ENCODE assay signal across 13 cellular contexts in genomic region chr11:32118025-32118974, GRCh38. TPM values are rescaled to one million over a fixed set of nuclear protein-coding genes. Genes with fewer than 3 reads are reported as not detected.
DNase-seq lines count a peak whose midpoint lies in the region; ATAC-seq and TF ChIP-seq lines count a peak whose summit lies in the region.
"Had no signal": no experiment of that assay in that cellular context is flagged by ENCODE, and none has a peak within 500 bp of the region (broad histone marks: within the 10 kb centered on the region; RNA-seq: fewer than 3 reads in every experiment).

No MANE protein-coding gene starts in this region.

- H3K27me3 Mint-ChIP-seq in H9 (ENCODE audit: low read depth): peaks cover 2% of the 10 kb centered on the region; the same call in 1 of the 2 replicates
- H3K27me3 Mint-ChIP-seq in naive thymus-derived CD4-positive, alpha-beta T cell: peaks cover 12 to 23% (median 21%) of the 10 kb centered on the region in 5 donors

- POLR2A ChIA-PET in Panc1 (lab: Charles Lee): no interaction called here
- POLR2A ChIA-PET in naive thymus-derived CD4-positive, alpha-beta T cell (lab: Charles Lee): no interaction called here

- no peaks in the 10 kb centered on the region for H3K79me2 ChIP-seq in H9 (ENCODE audit: insufficient read depth, low read length)
- H3K79me2 ChIP-seq: parathyroid adenoma had no signal

- peaks cover 4 to 5% of the 10 kb centered on the region in 2 experiments for H3K4me1 Mint-ChIP-seq in H9
- peaks cover 0 to 18% (median 6%) of the 10 kb centered on the region in 7 donors for H3K4me1 Mint-ChIP-seq in naive thymus-derived CD4-positive, alpha-beta T cell

- H3K9me3 Mint-ChIP-seq in H9: peaks cover 2 to 3% of the 10 kb centered on the region in 2 experiments; a peak in 2 of 5 replicates
- H3K9me3 Mint-ChIP-seq in naive thymus-derived CD4-positive, alpha-beta T cell: peaks cover 0 to 14% (median 0%) of the 10 kb centered on the region in 11 donors

- H2AK5ac ChIP-seq in H9 (ENCODE audit: insufficient read length, low read length): no peak overlapping the region

- intact Hi-C loops in Panc1 (cut with micrococcal nuclease; ENCODE audit: unreplicated experiment): no loop called here
- intact Hi-C loops in naive thymus-derived CD4-positive, alpha-beta T cell (cut with micrococcal nuclease): no loop called here

- H3K56ac ChIP-seq in H9 (ENCODE audit: insufficient read length, low read depth, low read length): no peak overlapping the region

- H3K9me3 ChIP-seq in H9 (ENCODE audit: control insufficient read depth, low read depth, low read length) (no peaks in the 10 kb centered on the region), Panc1 (ENCODE audit: control insufficient read depth, insufficient read depth, low read depth, low read length) (no peaks in the 10 kb centered on the region)
- H3K9me3 ChIP-seq in naive thymus-derived CD4-positive, alpha-beta T cell (ENCODE audit: control insufficient read depth in 2 of 3, low read length in 3 of 3): no peaks in the 10 kb centered on the region

- no peak overlapping the region for H3K18ac ChIP-seq in H9 (ENCODE audit: insufficient read length, low read depth, low read length)

- ATAC-seq in Panc1 (peak; percentile 85), omental fat pad (ENCODE audit: low FRiP score) (peak; percentile 23)
- no peak for ATAC-seq in naive thymus-derived CD4-positive, alpha-beta T cell
- ATAC-seq: activated CD8-positive, alpha-beta memory T cell treated with anti-CD3 and anti-CD28 coated beads, Interleukin-2, amount 10 ng/mL, durations not matched to agents 7 days and 5 days had no signal

- no peak overlapping the region for H2BK20ac ChIP-seq in H9 (ENCODE audit: low read depth, low read length, poor library complexity, severe bottlenecking)

- no peaks in the 10 kb centered on the region for H3K79me1 ChIP-seq in H9 (ENCODE audit: insufficient read depth, low read depth, low read length, poor library complexity, severe bottlenecking)

- H2BK12ac ChIP-seq in H9 (ENCODE audit: insufficient read length, low read depth, low read length): no peak overlapping the region

- H2AFZ ChIP-seq in H9 (ENCODE audit: low read length): no peak overlapping the region
- H2AFZ ChIP-seq: parathyroid adenoma had no signal

- no peak overlapping the region for H3K9ac ChIP-seq in H9 (ENCODE audit: extremely low read depth, insufficient read length, low read length)
- H3K9ac ChIP-seq: parathyroid adenoma had no signal

- no peak overlapping the region for H3K23ac ChIP-seq in H9 (ENCODE audit: insufficient read length, low read depth, low read length)

- H3K36me3 ChIP-seq in Panc1 (ENCODE audit: control insufficient read depth, insufficient read depth, low read length): no peaks in the 10 kb centered on the region
- no peaks in the 10 kb centered on the region for H3K36me3 ChIP-seq in naive thymus-derived CD4-positive, alpha-beta T cell (ENCODE audit: control insufficient read depth in 2 of 3, insufficient read depth in 3 of 3, low read length in 3 of 3)

- DNase-seq in H9: no peak
- peak; percentile 7 for DNase-seq in Panc1 (ENCODE audit: low read depth, low spot score)
- peak; percentile 52 for DNase-seq in choroid plexus epithelial cell (ENCODE audit: low read depth)
- DNase-seq in omental fat pad (ENCODE audit: low spot score): no peak
- DNase-seq in inferior parietal cortex (ENCODE audit: extremely low spot score): no peak
- no peak for DNase-seq in naive thymus-derived CD4-positive, alpha-beta T cell
- no peak for DNase-seq in activated T-cell treated with anti-CD3 and anti-CD28 coated beads for 4 hours
- DNase-seq: activated CD8-positive, alpha-beta memory T cell treated with anti-CD3 and anti-CD28 coated beads, Interleukin-2, amount 10 ng/mL, durations not matched to agents 7 days and 5 days; COR-L47; effector CD4-positive, alpha-beta T cell; mesendoderm; stimulated activated CD4-positive, alpha-beta T cell treated with anti-CD3 and anti-CD28 coated beads, Interleukin-4, amount 100 ng/mL, for 24 hours had no signal

- H3K4me3 Mint-ChIP-seq in H9: no peak overlapping the region
- no peak overlapping the region for H3K4me3 Mint-ChIP-seq in naive thymus-derived CD4-positive, alpha-beta T cell
- H3K4me3 Mint-ChIP-seq: activated CD8-positive, alpha-beta memory T cell treated with anti-CD3 and anti-CD28 coated beads, Interleukin-2, amount 10 ng/mL, durations not matched to agents 7 days and 5 days had no signal

- H4K91ac ChIP-seq in H9 (ENCODE audit: insufficient read length, low read depth, low read length): no peak overlapping the region

- no peaks in the 10 kb centered on the region for H3K23me2 ChIP-seq in H9 (ENCODE audit: insufficient read length, low read depth, low read length, poor library complexity, severe bottlenecking)

- 0 out of 2 replicates have a peak overlapping the region, but pooled peaks have one; percentile 47 for H3K14ac ChIP-seq in H9 (ENCODE audit: insufficient read depth, low read length)

- no peak overlapping the region for H2BK120ac ChIP-seq in H9 (ENCODE audit: low read depth, low read length, poor library complexity, severe bottlenecking)

- no peak overlapping the region for H2BK5ac ChIP-seq in H9 (ENCODE audit: insufficient read length, low read length)

- H4K8ac ChIP-seq in H9 (replicated peaks; ENCODE audit: insufficient read length, low read depth, low read length): no peak overlapping the region

- no CpG with 5 or more reads among the region's 7 CpGs for WGBS in H9 (ENCODE audit: extremely low coverage, insufficient read length, low lambda C conversion rate)

- CTCF ChIA-PET in Panc1 (lab: Charles Lee): no interaction called here
- CTCF ChIA-PET in naive thymus-derived CD4-positive, alpha-beta T cell (lab: Charles Lee): no interaction called here

- TF ChIP-seq CTCF in H9 (conservative IDR thresholded peaks at IDR 0.05): no peak
- no peak for TF ChIP-seq CTCF in Panc1 (IDR thresholded peaks at IDR 0.05)
- TF ChIP-seq CTCF in choroid plexus epithelial cell (conservative IDR thresholded peaks at IDR 0.05; ENCODE audit: low read depth, low read length): no peak
- TF ChIP-seq CTCF in omental fat pad (IDR thresholded peaks at IDR 0.05): no peak

- no peak overlapping the region for H3T11ph ChIP-seq in H9 (ENCODE audit: low read length)

- in situ Hi-C loops in Panc1 (cut with HindIII; ENCODE audit: low pct_unique_long_range_greater_than_20kb, low sequenced_read_pairs): no loop called here

- no peaks in the 10 kb centered on the region for H4K20me1 ChIP-seq in H9 (ENCODE audit: control insufficient read depth, insufficient read depth, insufficient read length)

- no peak overlapping the region for H3K4me2 ChIP-seq in H9 (ENCODE audit: insufficient read depth, insufficient read length, low read length)

- no peak overlapping the region for H3K27ac ChIP-seq in H9 (ENCODE audit: insufficient read length, low read depth, low read length)
- H3K27ac ChIP-seq in Panc1 (ENCODE audit: low read length): no peak overlapping the region
- H3K27ac ChIP-seq in naive thymus-derived CD4-positive, alpha-beta T cell (ENCODE audit: low read depth, low read length): no peak overlapping the region
- H3K27ac ChIP-seq: parathyroid adenoma had no signal

- H2BK15ac ChIP-seq in H9 (ENCODE audit: low read depth, low read length): no peak overlapping the region

- H3K27me3 ChIP-seq in H9 (ENCODE audit: insufficient read depth, low read length) (no peaks in the 10 kb centered on the region), Panc1 (ENCODE audit: control insufficient read depth, insufficient read depth, low read length) (peaks cover 8% of the 10 kb centered on the region)
- H3K27me3 ChIP-seq in naive thymus-derived CD4-positive, alpha-beta T cell (ENCODE audit: control insufficient read depth in 2 of 2, insufficient read depth in 2 of 2, low read length in 2 of 2): no peaks in the 10 kb centered on the region

- no peaks in the 10 kb centered on the region for H3K4me1 ChIP-seq in H9 (ENCODE audit: insufficient read depth, low read length)
- no peaks in the 10 kb centered on the region for H3K4me1 ChIP-seq in Panc1 (ENCODE audit: control insufficient read depth, insufficient read depth, low read length)
- H3K4me1 ChIP-seq in naive thymus-derived CD4-positive, alpha-beta T cell (ENCODE audit: control insufficient read depth in 2 of 2, insufficient read depth in 2 of 2, low read length in 2 of 2): peaks cover 0 to 23% of the 10 kb centered on the region in 2 donors

- H3K36me3 Mint-ChIP-seq in H9 (ENCODE audit: insufficient read depth in 1 of 3, low read depth in 3 of 3): no peaks in the 10 kb centered on the region
- peaks cover 0 to 3% (median 0%) of the 10 kb centered on the region in 5 donors for H3K36me3 Mint-ChIP-seq in naive thymus-derived CD4-positive, alpha-beta T cell

- H3K4me3 ChIP-seq in Panc1 (ENCODE audit: low read depth in 2 of 2, low read length in 2 of 2) (no peak overlapping the region), choroid plexus epithelial cell (ENCODE audit: low read depth, low read length) (no peak overlapping the region)
- no peak overlapping the region for H3K4me3 ChIP-seq in naive thymus-derived CD4-positive, alpha-beta T cell (ENCODE audit: low read length)

- no peak overlapping the region for H3K4ac ChIP-seq in H9 (ENCODE audit: low read depth, low read length)

- no peak overlapping the region for H3K27ac Mint-ChIP-seq in H9
- no peak overlapping the region for H3K27ac Mint-ChIP-seq in naive thymus-derived CD4-positive, alpha-beta T cell
- H3K27ac Mint-ChIP-seq: activated CD8-positive, alpha-beta memory T cell treated with anti-CD3 and anti-CD28 coated beads, Interleukin-2, amount 10 ng/mL, durations not matched to agents 7 days and 5 days had no signal

- BruUV-seq in Panc1 (replicated peaks; lab: Mats Ljungman, UMichigan): no TSS peak

- no peak overlapping the region for H4K5ac ChIP-seq in H9 (ENCODE audit: insufficient read length, low read depth, low read length)

RNA-seq across cellular contexts. Expression of gene RCN1, which starts 27.4 kb away (rescaled TPM):
- total RNA-seq in H9 (2021) (109 and 114 TPM in 2 replicates), Panc1 (2021; ENCODE audit: unreplicated experiment) (120 TPM), omental fat pad (100 to 1,000 TPM in 1 of 4 donors, 10 to 100 TPM in 3; 75.3 to 117 (median 90.5) TPM)
- 135 TPM for polyA plus RNA-seq in Panc1 (2012; ENCODE audit: insufficient read length)
- total RNA-seq in naive thymus-derived CD4-positive, alpha-beta T cell: 10 to 100 TPM in 2 of 5 experiments, 1 to 10 TPM in 3; 5.5 to 26.8 (median 9.6) TPM
- polyA plus RNA-seq in naive thymus-derived CD4-positive, alpha-beta T cell: 1 to 10 TPM; 5.6 to 7.0 TPM

Comparison
In these comparisons a context has a peak if more than half of its experiments do, and no peak if none do; other contexts are left out.
1. DNase-seq: peak in Panc1 (single experiment) and choroid plexus epithelial cell (single experiment); none in H9 (single experiment), omental fat pad (single experiment), inferior parietal cortex (single experiment), naive thymus-derived CD4-positive, alpha-beta T cell (0 of 9) and activated T-cell treated with anti-CD3 and anti-CD28 coated beads for 4 hours (single experiment).